Comparison of ENCODE assay signal across 26 cellular contexts in genomic region chr1:24858277-24858676, GRCh38.
"Had no signal": no experiment of that assay in that cellular context is flagged by ENCODE, and none has a peak within 500 bp of the region (broad histone marks: within the 10 kb centered on the region; RNA-seq: fewer than 3 reads in every experiment).

No MANE protein-coding gene starts in this region.

- H3K4me3 ChIP-seq: left ventricle myocardium inferior, lung, pancreas, prostate gland, sigmoid colon, spleen, suprapubic skin, thoracic aorta, tibial artery, upper lobe of right lung had no signal

- H3K36me3 ChIP-seq: left ventricle myocardium inferior, pancreas, prostate gland, sigmoid colon, spleen, suprapubic skin, thoracic aorta, tibial artery, upper lobe of right lung had no signal

- H3K4me1 ChIP-seq: left ventricle myocardium inferior, pancreas, sigmoid colon, spleen, suprapubic skin, tibial artery, upper lobe of right lung had no signal

- H3K27me3 Mint-ChIP-seq: stimulated activated naive CD8-positive, alpha-beta T cell treated with anti-CD3 and anti-CD28 coated beads, Interleukin-15, Interleukin-2, amounts not matched to agents 100 ng/mL and 50 ng/mL, for 24 hours had no signal

- H3K27ac Mint-ChIP-seq: mesothelial cell of epicardium; naive B cell; nephron; stimulated activated naive CD8-positive, alpha-beta T cell treated with anti-CD3 and anti-CD28 coated beads, Interleukin-15, Interleukin-2, amounts not matched to agents 100 ng/mL and 50 ng/mL, for 24 hours had no signal

- DNase-seq: hypothalamus; left ventricle myocardium inferior; naive B cell; nucleus accumbens; pancreas; posterior cingulate gyrus; retina; right cardiac atrium; sigmoid colon; small intestine; spleen; stimulated activated CD4-positive, alpha-beta T cell treated with anti-CD3 and anti-CD28 coated beads, Interleukin-4, amount 100 ng/mL, for 24 hours; stimulated activated naive CD4-positive, alpha-beta T cell; trophoblast cell; upper lobe of right lung had no signal

- FAIRE-seq: pancreas, small intestine, urothelium cell line had no signal

- H3K27ac ChIP-seq: left ventricle myocardium inferior, pancreas, prostate gland, sigmoid colon, suprapubic skin, thoracic aorta, tibial artery, upper lobe of right lung had no signal

- H3K4me1 Mint-ChIP-seq: naive B cell, neural crest cell had no signal

- H3K9me3 Mint-ChIP-seq: mesothelial cell of epicardium; naive B cell; nephron; neural crest cell; stimulated activated effector memory CD8-positive, alpha-beta T cell treated with anti-CD3 and anti-CD28 coated beads, Interleukin-12 subunit alpha, Interleukin-12 subunit beta, amount 100 ng/mL, for 72 hours; stimulated activated naive CD8-positive, alpha-beta T cell treated with anti-CD3 and anti-CD28 coated beads, Interleukin-15, Interleukin-2, amounts not matched to agents 100 ng/mL and 50 ng/mL, for 24 hours had no signal

- H3K27me3 ChIP-seq: pancreas, upper lobe of right lung had no signal

- H3K9me3 ChIP-seq: left ventricle myocardium inferior, pancreas, prostate gland, sigmoid colon, spleen, suprapubic skin, thoracic aorta, tibial artery, upper lobe of right lung had no signal

- H3K36me3 Mint-ChIP-seq: mesothelial cell of epicardium; naive B cell; stimulated activated effector memory CD8-positive, alpha-beta T cell treated with anti-CD3 and anti-CD28 coated beads, Interleukin-12 subunit alpha, Interleukin-12 subunit beta, amount 100 ng/mL, for 72 hours had no signal

- ATAC-seq: pancreas, right cardiac atrium, upper lobe of right lung had no signal

- H3K4me3 Mint-ChIP-seq: mesothelial cell of epicardium; nephron; neural crest cell; stimulated activated naive CD8-positive, alpha-beta T cell treated with anti-CD3 and anti-CD28 coated beads, Interleukin-15, Interleukin-2, amounts not matched to agents 100 ng/mL and 50 ng/mL, for 24 hours had no signal
